1 cellular context compared by ENCODE assay signal in genomic region chr17:71830916-71831315, GRCh38.
TF ChIP-seq lines count a peak whose summit lies in the region.

No MANE protein-coding gene starts in this region.

TF ChIP-seq in H1, 55 proteins besides CTCF, POLR2A, EP300 and RAD21:
- TF ChIP-seq TCF12 (IDR thresholded peaks at IDR 0.05; ENCODE audit: low read depth, low read length) (no peak), GTF2F1 (IDR thresholded peaks at IDR 0.05; ENCODE audit: borderline replicate concordance, low read depth, low read length) (no peak), BCL11A (IDR thresholded peaks at IDR 0.05; ENCODE audit: low read depth in 2 of 2, low read length in 2 of 2) (no peak), CTBP2 (IDR thresholded peaks at IDR 0.05; ENCODE audit: borderline replicate concordance, insufficient read depth, insufficient read length, low read length) (no peak), YY1 (IDR thresholded peaks at IDR 0.05; ENCODE audit: low read depth, low read length) (no peak), JUND (IDR thresholded peaks at IDR 0.05; ENCODE audit: low read length) (no peak), HDAC6 (IDR thresholded peaks at IDR 0.05; ENCODE audit: low read depth, low read length) (no peak), PHF8 (conservative IDR thresholded peaks at IDR 0.05; ENCODE audit: low read depth, low read length) (no peak), ATF2 (IDR thresholded peaks at IDR 0.05; ENCODE audit: low read length) (no peak), USF2 (IDR thresholded peaks at IDR 0.05; ENCODE audit: low read length) (no peak), SP4 (IDR thresholded peaks at IDR 0.05; ENCODE audit: low read length) (no peak)
